In the genomic region with DNA sequence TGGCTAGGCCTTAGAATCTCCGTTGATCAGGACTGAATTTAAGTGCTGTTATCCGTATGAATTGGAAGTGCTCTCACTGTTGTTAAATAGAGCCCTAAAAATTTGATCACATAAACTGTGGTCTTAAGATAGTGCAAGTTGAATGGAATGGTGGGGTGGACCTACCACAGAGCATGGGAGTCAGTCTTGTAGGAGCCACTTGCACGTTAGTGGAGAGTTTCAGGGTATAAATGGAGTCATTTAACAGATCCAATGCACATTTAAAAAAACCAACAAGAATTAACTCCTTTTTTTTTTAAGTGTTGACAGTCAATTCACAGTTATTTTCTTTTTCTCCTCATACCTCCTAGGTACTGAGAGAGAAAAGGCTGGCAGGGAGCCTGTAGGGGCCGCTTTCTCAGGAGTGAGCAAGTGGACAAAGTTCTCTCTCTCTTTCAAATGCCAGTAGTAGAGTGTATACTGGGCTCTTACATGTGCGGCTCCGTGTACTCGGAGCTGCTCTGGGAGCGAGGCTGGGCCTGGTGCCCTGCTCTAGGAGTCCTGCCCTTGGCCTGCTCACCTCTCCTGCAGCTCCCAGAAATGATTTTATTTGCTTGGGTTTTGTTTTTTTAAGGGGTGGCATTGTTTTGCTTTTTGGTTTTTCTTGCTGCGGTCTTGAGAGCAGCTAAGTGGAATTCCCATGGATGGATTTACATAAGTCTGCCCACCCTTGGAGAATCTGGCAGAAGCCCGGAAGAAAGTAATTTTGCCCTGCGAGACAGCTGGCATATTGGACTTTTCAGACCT, we compare ENCODE assay signal across 17 cellular contexts.
DNase-seq lines count a peak whose midpoint lies in the region; ATAC-seq, FAIRE-seq and TF ChIP-seq lines count a peak whose summit lies in the region.
"Had no signal": no experiment of that assay in that cellular context is flagged by ENCODE, and none has a peak within 500 bp of the region (broad histone marks: within the 10 kb centered on the region; RNA-seq: fewer than 3 reads in every experiment).

No MANE protein-coding gene starts in this region.

- no peak overlapping the region for H3T11ph ChIP-seq in H9 (ENCODE audit: low read length)

- H3K23me2 ChIP-seq in H9 (ENCODE audit: insufficient read length, low read depth, low read length, poor library complexity, severe bottlenecking), result no peaks in the 10 kb centered on the region

- peaks cover 0 to 12% of the 10 kb centered on the region in 2 experiments; a peak in 1 of 5 replicates for H3K36me3 ChIP-seq in HepG2 (replicated peaks in 1 of 2; ENCODE audit: control insufficient read depth in 1 of 2, insufficient read depth in 2 of 2, low read length in 2 of 2)

- no peak overlapping the region for H3K56ac ChIP-seq in H9 (ENCODE audit: insufficient read length, low read depth, low read length)

- POLR2A ChIA-PET in HepG2 (lab: Yijun Ruan, JAX), result no interaction called here

- H2BK12ac ChIP-seq in H9 (ENCODE audit: insufficient read length, low read depth, low read length), result no peak overlapping the region

- H2BK120ac ChIP-seq in H9 (ENCODE audit: low read depth, low read length, poor library complexity, severe bottlenecking), result no peak overlapping the region

- H3K79me1 ChIP-seq in H9 (ENCODE audit: insufficient read depth, low read depth, low read length, poor library complexity, severe bottlenecking), result peaks cover 3% of the 10 kb centered on the region

- intact Hi-C loops in HepG2 (cut with micrococcal nuclease; ENCODE audit: unreplicated experiment), result no loop called here
- intact Hi-C loops in sciatic nerve (cut with DNase I), result no loop called here

- H3K79me2 ChIP-seq in H9 (ENCODE audit: insufficient read depth, low read length), result no peaks in the 10 kb centered on the region
- H3K79me2 ChIP-seq in HepG2 (ENCODE audit: insufficient read depth, low read length), result no peaks in the 10 kb centered on the region

- H4K91ac ChIP-seq in H9 (ENCODE audit: insufficient read length, low read depth, low read length), result no peak overlapping the region

- no peak overlapping the region for H2BK15ac ChIP-seq in H9 (ENCODE audit: low read depth, low read length)

- no peaks in the 10 kb centered on the region; the same call in 1 of the 2 replicates for H3K27me3 ChIP-seq in H9 (ENCODE audit: insufficient read depth, low read length)
- H3K27me3 ChIP-seq in HepG2 (ENCODE audit: control insufficient read depth in 1 of 2, insufficient read depth in 2 of 2, low read length in 2 of 2), result no peaks in the 10 kb centered on the region
- H3K27me3 ChIP-seq: dorsolateral prefrontal cortex, suprapubic skin had no signal

- TF ChIP-seq EP300 in HepG2 (IDR thresholded peaks at IDR 0.05; ENCODE audit: low read depth in 2 of 2, low read length in 2 of 2) (no peak), HepG2 (CRISPR knock-in tag; IDR thresholded peaks at IDR 0.05; ENCODE audit: borderline replicate concordance) (no peak)

- CTCF ChIA-PET in HepG2 (lab: Yijun Ruan, JAX; ENCODE audit: low intra/inter-chr PET ratio, low total read pairs), result no interaction called here

- H4K20me1 ChIP-seq in H9 (ENCODE audit: control insufficient read depth, insufficient read depth, insufficient read length) (no peaks in the 10 kb centered on the region), HepG2 (ENCODE audit: insufficient read depth, low read length) (no peaks in the 10 kb centered on the region)

- peak overlapping the region; percentile 44 to 90 (median 82); a peak in 5 of 7 replicates for H3K27ac Mint-ChIP-seq in H9

- H3K27ac ChIP-seq in H9 (ENCODE audit: insufficient read length, low read depth, low read length) (no peak overlapping the region), HepG2 (ENCODE audit: extremely low read length, insufficient read depth, low read length) (no peak overlapping the region)

- no peak overlapping the region for H2AK5ac ChIP-seq in H9 (ENCODE audit: insufficient read length, low read length)

- H3K4me1 Mint-ChIP-seq in H9, result peaks cover 5 to 8% of the 10 kb centered on the region in 2 experiments

- no peak overlapping the region for H3K4ac ChIP-seq in H9 (ENCODE audit: low read depth, low read length)

- H3K18ac ChIP-seq in H9 (ENCODE audit: insufficient read length, low read depth, low read length), result no peak overlapping the region

- no peak overlapping the region for H3K4me3 Mint-ChIP-seq in H9

- H2BK5ac ChIP-seq in H9 (ENCODE audit: insufficient read length, low read length), result no peak overlapping the region

- no CpG with 5 or more reads among the region's 11 CpGs for WGBS in H9 (ENCODE audit: extremely low coverage, insufficient read length, low lambda C conversion rate)
- WGBS in HepG2 (ENCODE audit: low lambda C conversion rate), result 95% methylated on average over 10 of the region's 11 CpGs

- H3K4me3 ChIP-seq in HepG2 (replicated peaks in 1 of 3; ENCODE audit: insufficient read depth in 1 of 3, low read depth in 2 of 3, low read length in 3 of 3), result no peak overlapping the region
- H3K4me3 ChIP-seq: dorsolateral prefrontal cortex, suprapubic skin had no signal

- no peak overlapping the region for H4K5ac ChIP-seq in H9 (ENCODE audit: insufficient read length, low read depth, low read length)

- no peak for TF ChIP-seq RAD21 in HepG2 (CRISPR knock-in tag; IDR thresholded peaks at IDR 0.05)

- no peaks in the 10 kb centered on the region for H3K9me3 ChIP-seq in H9 (ENCODE audit: control insufficient read depth, low read depth, low read length)
- no peaks in the 10 kb centered on the region for H3K9me3 ChIP-seq in HepG2 (ENCODE audit: low read length)
- H3K9me3 ChIP-seq: suprapubic skin had no signal

- peak; percentile 48 for ATAC-seq in HepG2
- peak; percentile 51 for ATAC-seq in sciatic nerve
- ATAC-seq in HG03175 (IDR thresholded peaks at IDR 0.05; ENCODE audit: unreplicated experiment), result no peak
- no peak for ATAC-seq in HG02885 (IDR thresholded peaks at IDR 0.05; ENCODE audit: poor library complexity, unreplicated experiment)

- no peaks in the 10 kb centered on the region for H3K9me3 Mint-ChIP-seq in H9

- H3K4me2 ChIP-seq in H9 (ENCODE audit: insufficient read depth, insufficient read length, low read length), result no peak overlapping the region
- H3K4me2 ChIP-seq in HepG2 (ENCODE audit: low read depth, low read length), result no peak overlapping the region

- no peak overlapping the region for H3K14ac ChIP-seq in H9 (ENCODE audit: insufficient read depth, low read length)

- H4K8ac ChIP-seq in H9 (replicated peaks; ENCODE audit: insufficient read length, low read depth, low read length), result no peak overlapping the region

- TF ChIP-seq CTCF in H9 (conservative IDR thresholded peaks at IDR 0.05) (no peak), HepG2 (CRISPR knock-in tag; IDR thresholded peaks at IDR 0.05) (no peak)

- no TSS peak for BruUV-seq in HepG2 (replicated peaks; lab: Mats Ljungman, UMichigan)

- no peak for TF ChIP-seq POLR2A in HepG2 (IDR thresholded peaks at IDR 0.05; ENCODE audit: insufficient read depth in 1 of 2, low read depth in 2 of 2, low read length in 2 of 2)

- peaks cover 5 to 65% (median 36%) of the 10 kb centered on the region in 3 experiments; a peak in 5 of 7 replicates for H3K36me3 Mint-ChIP-seq in H9 (ENCODE audit: insufficient read depth in 1 of 3, low read depth in 3 of 3)

- H3K23ac ChIP-seq in H9 (ENCODE audit: insufficient read length, low read depth, low read length), result no peak overlapping the region

- in situ Hi-C loops in HepG2 (cut with HindIII; ENCODE audit: extremely low pct_ligation_motif_present, low pct_unique_long_range_greater_than_20kb), result no loop called here

- no peak overlapping the region for H3K9ac ChIP-seq in H9 (ENCODE audit: extremely low read depth, insufficient read length, low read length)
- no peak overlapping the region for H3K9ac ChIP-seq in HepG2 (ENCODE audit: insufficient read depth, low read depth, low read length)

- H2AFZ ChIP-seq in H9 (ENCODE audit: low read length), result no peak overlapping the region
- no peak overlapping the region for H2AFZ ChIP-seq in HepG2 (ENCODE audit: low read length)

- H3K4me1 ChIP-seq in H9 (ENCODE audit: insufficient read depth, low read length) (no peaks in the 10 kb centered on the region), HepG2 (ENCODE audit: insufficient read depth, low read length) (peaks cover 13% of the 10 kb centered on the region)

- no peak overlapping the region for H2BK20ac ChIP-seq in H9 (ENCODE audit: low read depth, low read length, poor library complexity, severe bottlenecking)

- no peak for FAIRE-seq in HepG2 (lab: Jason Lieb, UNC)

- DNase-seq in H9, result no peak
- DNase-seq in brain pericyte (ENCODE audit: low read depth, low spot score), result peak; percentile 38
- DNase-seq in HepG2 (ENCODE audit: low spot score), result no peak
- peak; percentile 58 for DNase-seq in sciatic nerve (ENCODE audit: low spot score)
- DNase-seq in DMS53 (lab: John Stamatoyannopoulos, UW), result no peak
- no peak for DNase-seq in activated CD4-positive, alpha-beta T cell treated with anti-CD3 and anti-CD28 coated beads, Interleukin-2, amount 50 U/mL, for 4 hours
- DNase-seq: activated CD4-positive, alpha-beta T cell treated with anti-CD3 and anti-CD28 coated beads, Interleukin-2, amount 50 U/mL, for 1 hour; COR-L47; GDM1; HCEC 1CT; KBM-7; NCI-H2171 treated with DMSO at 0.1 percent for 48 hours; SIG-M5 had no signal

- H3K27me3 Mint-ChIP-seq in H9 (ENCODE audit: low read depth), result no peaks in the 10 kb centered on the region

TF ChIP-seq in HepG2, 621 proteins besides CTCF, POLR2A, EP300 and RAD21 (continues in another document):
- TF ChIP-seq RXRB (CRISPR knock-in tag; IDR thresholded peaks at IDR 0.05; ENCODE audit: borderline replicate concordance), result no peak
- no peak for TF ChIP-seq ZNF367 (CRISPR knock-in tag; IDR thresholded peaks at IDR 0.05; ENCODE audit: borderline replicate concordance)
- TF ChIP-seq, protein P1, sequence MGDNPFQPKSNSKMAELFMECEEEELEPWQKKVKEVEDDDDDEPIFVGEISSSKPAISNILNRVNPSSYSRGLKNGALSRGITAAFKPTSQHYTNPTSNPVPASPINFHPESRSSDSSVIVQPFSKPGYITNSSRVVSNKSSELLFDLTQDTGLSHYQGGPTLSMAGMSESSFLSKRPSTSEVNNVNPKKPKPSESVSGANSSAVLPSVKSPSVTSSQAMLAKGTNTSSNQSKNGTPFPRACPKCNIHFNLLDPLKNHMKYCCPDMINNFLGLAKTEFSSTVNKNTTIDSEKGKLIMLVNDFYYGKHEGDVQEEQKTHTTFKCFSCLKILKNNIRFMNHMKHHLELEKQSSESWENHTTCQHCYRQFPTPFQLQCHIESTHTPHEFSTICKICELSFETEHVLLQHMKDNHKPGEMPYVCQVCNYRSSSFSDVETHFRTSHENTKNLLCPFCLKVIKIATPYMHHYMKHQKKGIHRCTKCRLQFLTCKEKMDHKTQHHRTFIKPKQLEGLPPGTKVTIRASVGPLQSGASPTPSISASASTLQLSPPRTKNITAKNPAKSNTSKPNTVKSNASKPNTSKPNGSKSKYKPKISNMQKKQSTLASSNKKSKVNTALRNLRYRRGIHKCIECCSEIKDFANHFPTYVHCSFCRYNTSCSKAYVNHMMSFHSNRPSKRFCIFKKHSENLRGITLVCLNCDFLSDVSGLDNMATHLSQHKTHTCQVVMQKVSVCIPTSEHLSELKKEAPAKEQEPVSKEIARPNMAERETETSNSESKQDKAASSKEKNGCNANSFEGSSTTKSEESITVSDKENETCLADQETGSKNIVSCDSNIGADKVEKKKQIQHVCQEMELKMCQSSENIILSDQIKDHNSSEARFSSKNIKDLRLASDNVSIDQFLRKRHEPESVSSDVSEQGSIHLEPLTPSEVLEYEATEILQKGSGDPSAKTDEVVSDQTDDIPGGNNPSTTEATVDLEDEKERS (CRISPR knock-in tag; IDR thresholded peaks at IDR 0.05), result no peak

Comparison
In these comparisons a context has a peak if more than half of its experiments do, and no peak if none do; other contexts are left out.
1. DNase-seq: peak in brain pericyte (single experiment) and sciatic nerve (single experiment); none in H9 (single experiment), HepG2 (single experiment), DMS53 (single experiment) and activated CD4-positive, alpha-beta T cell treated with anti-CD3 and anti-CD28 coated beads, Interleukin-2, amount 50 U/mL, for 4 hours (0 of 2).
2. ATAC-seq: peak in HepG2 (single experiment) and sciatic nerve (single experiment); none in HG03175 (single experiment) and HG02885 (single experiment).